In genomic region chr13:70568571-70568970, GRCh38 we compare ENCODE assay signal across 7 cellular contexts.
DNase-seq lines count a peak whose midpoint lies in the region; ATAC-seq, FAIRE-seq and TF ChIP-seq lines count a peak whose summit lies in the region.

No MANE protein-coding gene starts in this region.

- ATAC-seq in GM21737 (IDR thresholded peaks at IDR 0.05; ENCODE audit: unreplicated experiment), result peak; percentile 82
- ATAC-seq in activated CD4-positive, alpha-beta T cell treated with anti-CD3 and anti-CD28 coated beads for 36 hours, result no peak

- H3K4me1 ChIP-seq in hepatocyte (ENCODE audit: insufficient read depth) (no peaks in the 10 kb centered on the region), tibial artery (no peaks in the 10 kb centered on the region)

- no peaks in the 10 kb centered on the region for H3K27me3 Mint-ChIP-seq in activated CD4-positive, alpha-beta T cell treated with anti-CD3 and anti-CD28 coated beads for 36 hours

- H3K27me3 ChIP-seq in GM06990 (replicated peaks; ENCODE audit: control insufficient read depth, insufficient read depth, low read length), result no peaks in the 10 kb centered on the region
- no peaks in the 10 kb centered on the region for H3K27me3 ChIP-seq in hepatocyte
- H3K27me3 ChIP-seq in tibial artery, result no peaks in the 10 kb centered on the region

- WGBS in hepatocyte (ENCODE audit: low lambda C conversion rate, missing lambda C conversion rate), result 97% methylated on average over 1 of the region's 1 CpG

- DNase-seq in GM06990 (ENCODE audit: extremely low read depth, insufficient read length), result no peak
- peak; percentile 61 for DNase-seq in hepatocyte (ENCODE audit: low spot score)
- no peak for DNase-seq in tibial artery
- no peak for DNase-seq in activated CD4-positive, alpha-beta T cell treated with anti-CD3 and anti-CD28 coated beads for 36 hours

- H3K9me3 ChIP-seq in hepatocyte (ENCODE audit: low read depth), result no peaks in the 10 kb centered on the region
- no peaks in the 10 kb centered on the region for H3K9me3 ChIP-seq in tibial artery

- H3K9me2 ChIP-seq in hepatocyte (replicated peaks; ENCODE audit: insufficient read depth), result no peaks in the 10 kb centered on the region

- POLR2A ChIA-PET in activated CD4-positive, alpha-beta T cell treated with anti-CD3 and anti-CD28 coated beads for 36 hours (lab: Charles Lee), result no interaction called here

- no peaks in the 10 kb centered on the region for H3K36me3 Mint-ChIP-seq in activated CD4-positive, alpha-beta T cell treated with anti-CD3 and anti-CD28 coated beads for 36 hours (ENCODE audit: low read depth)

- no peak overlapping the region for H3K4me3 Mint-ChIP-seq in activated CD4-positive, alpha-beta T cell treated with anti-CD3 and anti-CD28 coated beads for 36 hours

- FAIRE-seq in TTC549 (lab: Jason Lieb, UNC), result peak; percentile 93

- H3K4me1 Mint-ChIP-seq in activated CD4-positive, alpha-beta T cell treated with anti-CD3 and anti-CD28 coated beads for 36 hours, result no peaks in the 10 kb centered on the region

- no peaks in the 10 kb centered on the region for H3K79me2 ChIP-seq in hepatocyte

- H3K4me3 ChIP-seq in GM06990 (replicated peaks; ENCODE audit: low read depth, low read length) (no peak overlapping the region), hepatocyte (no peak overlapping the region), tibial artery (no peak overlapping the region)

- no peak overlapping the region for H3K27ac ChIP-seq in hepatocyte
- no peak overlapping the region for H3K27ac ChIP-seq in tibial artery

- no peaks in the 10 kb centered on the region for H3K9me3 Mint-ChIP-seq in activated CD4-positive, alpha-beta T cell treated with anti-CD3 and anti-CD28 coated beads for 36 hours (ENCODE audit: low read depth)

- no peak overlapping the region for H3K27ac Mint-ChIP-seq in activated CD4-positive, alpha-beta T cell treated with anti-CD3 and anti-CD28 coated beads for 36 hours

- CTCF ChIA-PET in activated CD4-positive, alpha-beta T cell treated with anti-CD3 and anti-CD28 coated beads for 36 hours (lab: Charles Lee), result no interaction called here

- no peaks in the 10 kb centered on the region for H3K36me3 ChIP-seq in GM06990 (ENCODE audit: control insufficient read depth, insufficient read depth, low read length)
- no peaks in the 10 kb centered on the region for H3K36me3 ChIP-seq in hepatocyte (replicated peaks; ENCODE audit: insufficient read depth, low read depth)
- H3K36me3 ChIP-seq in tibial artery, result no peaks in the 10 kb centered on the region

- TF ChIP-seq CTCF in GM06990 (IDR thresholded peaks at IDR 0.05; ENCODE audit: insufficient read depth, low read length, poor library complexity, severe bottlenecking) (peak; percentile 51), LNCAP (IDR thresholded peaks at IDR 0.05) (peak; percentile 34; the same call in 1 of the 2 replicates), hepatocyte (IDR thresholded peaks at IDR 0.05; ENCODE audit: poor library complexity) (peak; percentile 91), tibial artery (IDR thresholded peaks at IDR 0.05) (peak; percentile 39 to 46)

- intact Hi-C loops in tibial artery (cut with DNase I; ENCODE audit: low total_unique reads), result no loop called here
- intact Hi-C loops in activated CD4-positive, alpha-beta T cell treated with anti-CD3 and anti-CD28 coated beads for 36 hours (cut with DNase I, micrococcal nuclease), result loop anchor here (2.0 to 5.0 kb wide), 4 partner anchors 466 to 1032 kb away; no protein-coding TSS in a partner anchor

- H4K20me1 ChIP-seq in hepatocyte (ENCODE audit: insufficient read depth, poor library complexity, severe bottlenecking), result no peaks in the 10 kb centered on the region

- H2AFZ ChIP-seq in hepatocyte, result no peak overlapping the region

- H3K4me2 ChIP-seq in hepatocyte, result no peak overlapping the region

Comparison
In these comparisons a context has a peak if more than half of its experiments do, and no peak if none do; other contexts are left out.
1. CTCF ChIP-seq: peak in every context shown above with its lines; median percentile 91 in hepatocyte; 51 in GM06990; 42 in tibial artery; 34 in LNCAP.